8 cellular contexts compared by ENCODE assay signal in the genomic region with DNA sequence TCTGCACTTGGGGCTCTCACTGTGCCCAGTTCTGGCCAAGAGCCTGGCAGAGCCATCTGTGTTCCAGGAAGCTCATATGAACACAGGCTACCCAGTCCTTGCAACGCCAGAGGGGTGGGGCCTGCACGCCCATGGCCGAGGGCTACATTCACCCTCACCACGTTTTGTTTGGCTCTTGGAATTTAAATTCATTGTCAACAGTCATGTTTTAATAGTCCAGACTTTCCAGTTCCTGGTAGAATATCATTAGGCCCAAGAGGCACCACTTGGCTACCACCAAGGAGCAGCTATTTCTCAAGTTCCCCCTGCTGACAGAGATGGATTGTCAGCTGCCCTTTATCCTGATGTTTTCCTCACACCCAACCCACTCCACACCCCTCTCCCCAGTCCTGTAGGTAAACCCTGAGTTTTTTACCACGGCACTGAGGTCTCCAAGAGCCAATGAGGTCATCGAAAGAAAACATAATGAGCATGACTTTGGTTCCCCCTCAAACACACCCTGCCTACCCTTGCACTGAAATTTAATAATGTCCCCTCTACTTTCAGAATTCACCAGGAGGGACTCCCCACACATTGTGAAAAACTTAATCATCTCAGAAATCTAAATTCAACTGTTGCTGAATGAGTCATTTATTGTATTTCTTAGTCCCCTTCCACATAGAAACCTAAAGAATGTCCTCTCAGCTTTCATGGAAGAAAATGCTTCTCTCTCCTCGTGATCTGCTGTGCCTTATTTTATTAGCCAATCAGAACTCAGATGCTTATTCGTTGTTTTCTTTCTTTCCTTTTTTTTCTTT.
DNase-seq lines count a peak whose midpoint lies in the region; ATAC-seq and TF ChIP-seq lines count a peak whose summit lies in the region.

No MANE protein-coding gene starts in this region.

- no peak overlapping the region for H3K4me3 Mint-ChIP-seq in CD8-positive, alpha-beta memory T cell

- intact Hi-C loops in Right ventricle myocardium superior (cut with DNase I) (no loop called here), PC-3 (cut with micrococcal nuclease) (loop anchor here (5.0 kb wide), 2 partner anchors 61 to 99 kb away; no protein-coding TSS in a partner anchor)

- POLR2A ChIA-PET in PC-3 (lab: Charles Lee; ENCODE audit: unreplicated experiment) = no interaction called here
- POLR2A ChIA-PET in CD8-positive, alpha-beta memory T cell (lab: Charles Lee) = interaction anchor here (0.7 kb wide), 1 partner anchor 57 kb away, joined by 10 read pairs; no protein-coding TSS in a partner anchor

- H2AFZ ChIP-seq in PC-3 (ENCODE audit: low read length) = peak overlapping the region; percentile 42

- H3K36me3 Mint-ChIP-seq in CD8-positive, alpha-beta memory T cell = peaks cover 0 to 3% (median 0%) of the 10 kb centered on the region in 3 donors

- H3K27ac Mint-ChIP-seq in CD8-positive, alpha-beta memory T cell = no peak overlapping the region

- H3K9ac ChIP-seq in PC-3 (ENCODE audit: low read length) = peak overlapping the region; percentile 65

- CTCF ChIA-PET in PC-3 (lab: Charles Lee) = interaction anchor here (0.6 to 1.5 kb wide), 4 partner anchors 58 to 231 kb away, joined by 3 to 5 read pairs (median 4); no protein-coding TSS in a partner anchor
- CTCF ChIA-PET in CD8-positive, alpha-beta memory T cell (lab: Charles Lee) = interaction anchor here (0.7 to 0.8 kb wide), 2 partner anchors 92 to 336 kb away, joined by 3 to 4 read pairs; no protein-coding TSS in a partner anchor

- no peak overlapping the region for H3K4me3 ChIP-seq in right atrium auricular region
- H3K4me3 ChIP-seq in PC-3 (ENCODE audit: low read length) = peak overlapping the region; percentile 6; the same call in 1 of the 2 replicates
- H3K4me3 ChIP-seq in CD8-positive, alpha-beta memory T cell (ENCODE audit: low read length) = no peak overlapping the region

- no peaks in the 10 kb centered on the region for H4K20me1 ChIP-seq in PC-3 (ENCODE audit: low read length)

- no peak overlapping the region for H3K27ac ChIP-seq in right atrium auricular region
- peak overlapping the region; percentile 96 for H3K27ac ChIP-seq in PC-3 (ENCODE audit: low read length)
- H3K27ac ChIP-seq in CD8-positive, alpha-beta memory T cell (ENCODE audit: low read depth, low read length) = no peak overlapping the region

- H3K27me3 Mint-ChIP-seq in CD8-positive, alpha-beta memory T cell = peaks cover 0 to 2% of the 10 kb centered on the region in 2 donors

- H3K27me3 ChIP-seq in right atrium auricular region = no peaks in the 10 kb centered on the region
- H3K27me3 ChIP-seq in PC-3 (ENCODE audit: low read length) = no peaks in the 10 kb centered on the region
- no peaks in the 10 kb centered on the region for H3K27me3 ChIP-seq in CD8-positive, alpha-beta memory T cell (ENCODE audit: insufficient read depth, low read length, poor library complexity, severe bottlenecking)

- H3K4me1 ChIP-seq in right atrium auricular region = no peaks in the 10 kb centered on the region
- H3K4me1 ChIP-seq in PC-3 (ENCODE audit: insufficient read depth, low read length) = peaks cover 25% of the 10 kb centered on the region
- no peaks in the 10 kb centered on the region for H3K4me1 ChIP-seq in CD8-positive, alpha-beta memory T cell (ENCODE audit: insufficient read depth, low read length)

- H3K9me3 Mint-ChIP-seq in CD8-positive, alpha-beta memory T cell = no peaks in the 10 kb centered on the region

- H3K9me3 ChIP-seq in right atrium auricular region (no peaks in the 10 kb centered on the region), PC-3 (ENCODE audit: low read length) (no peaks in the 10 kb centered on the region)
- no peaks in the 10 kb centered on the region for H3K9me3 ChIP-seq in CD8-positive, alpha-beta memory T cell (ENCODE audit: low read length)

- no TSS peak for BruUV-seq in PC-3 (replicated peaks; lab: Mats Ljungman, UMichigan)

- peak overlapping the region; percentile 75 for H3K4me2 ChIP-seq in PC-3 (ENCODE audit: low read length)

- H3F3A ChIP-seq in PC-3 (ENCODE audit: low read length, unreplicated experiment) = no peaks in the 10 kb centered on the region

- H3K36me3 ChIP-seq in right atrium auricular region (no peaks in the 10 kb centered on the region), PC-3 (ENCODE audit: low read depth, low read length) (no peaks in the 10 kb centered on the region)
- H3K36me3 ChIP-seq in CD8-positive, alpha-beta memory T cell (ENCODE audit: insufficient read depth, low read length) = no peaks in the 10 kb centered on the region

- TF ChIP-seq CTCF in right atrium auricular region (IDR thresholded peaks at IDR 0.05) (no peak), PC-3 (conservative IDR thresholded peaks at IDR 0.05; ENCODE audit: low read depth, low read length) (0 out of 2 replicates have a peak, but pooled peaks have one; percentile 17)

- H3K9me2 ChIP-seq in PC-3 (replicated peaks; ENCODE audit: low read length) = no peaks in the 10 kb centered on the region

- no peaks in the 10 kb centered on the region for H3K4me1 Mint-ChIP-seq in CD8-positive, alpha-beta memory T cell

- H3K79me2 ChIP-seq in PC-3 (ENCODE audit: low read length) = no peaks in the 10 kb centered on the region

- DNase-seq in Right ventricle myocardium superior = peak; percentile 50
- DNase-seq in right atrium auricular region (ENCODE audit: low spot score) = no peak
- peak; percentile 92 for DNase-seq in PC-3
- peak; percentile 38 for DNase-seq in fibroblast of the conjunctiva (ENCODE audit: low read depth)
- DNase-seq in superior temporal gyrus (ENCODE audit: extremely low spot score) = peak; percentile 62
- DNase-seq in CD8-positive, alpha-beta memory T cell = no peak

- ATAC-seq in Right ventricle myocardium superior (ENCODE audit: poor library complexity) (peak; percentile 85), PC-3 (peak; percentile 71), HG02840 (IDR thresholded peaks at IDR 0.05; ENCODE audit: low FRiP score, unreplicated experiment) (no peak), HG02588 (IDR thresholded peaks at IDR 0.05; ENCODE audit: unreplicated experiment) (no peak)

Comparison
In these comparisons a context has a peak if more than half of its experiments do, and no peak if none do; other contexts are left out.
1. DNase-seq: peak in Right ventricle myocardium superior (single experiment), PC-3 (single experiment), fibroblast of the conjunctiva (single experiment) and superior temporal gyrus (single experiment); none in right atrium auricular region (single experiment) and CD8-positive, alpha-beta memory T cell (0 of 5).
2. ATAC-seq: peak in Right ventricle myocardium superior (single experiment) and PC-3 (single experiment); none in HG02840 (single experiment) and HG02588 (single experiment).